In the genomic region with DNA sequence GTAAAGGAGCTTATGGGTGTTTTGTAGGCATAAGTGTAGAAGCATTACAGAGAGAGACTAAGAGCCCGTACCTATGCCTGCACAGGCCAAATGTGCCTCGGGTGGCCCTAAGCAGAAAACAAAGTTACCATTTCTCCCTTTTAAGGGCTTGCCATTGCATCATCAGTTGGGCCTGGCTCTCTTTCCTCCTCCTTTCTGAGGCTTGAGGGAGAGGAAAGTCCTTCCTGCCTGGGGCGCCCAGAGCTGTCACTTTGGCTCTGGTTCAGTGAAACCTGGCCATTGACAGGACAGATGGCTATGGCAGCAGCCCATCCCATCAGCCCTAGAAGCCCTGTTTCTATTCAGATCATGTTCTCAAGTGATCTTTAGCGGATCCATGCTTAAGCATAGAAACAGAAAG, we compare ENCODE assay signal across 14 cellular contexts.
DNase-seq lines count a peak whose midpoint lies in the region; ATAC-seq and TF ChIP-seq lines count a peak whose summit lies in the region.
"Had no signal": no experiment of that assay in that cellular context is flagged by ENCODE, and none has a peak within 500 bp of the region (broad histone marks: within the 10 kb centered on the region; RNA-seq: fewer than 3 reads in every experiment).

No MANE protein-coding gene starts in this region.

- intact Hi-C loops in left colon (cut with DNase I, micrococcal nuclease): no loop called here
- intact Hi-C loops in PC-3 (cut with micrococcal nuclease): no loop called here

- no peak overlapping the region for H3K4me2 ChIP-seq in PC-3 (ENCODE audit: low read length)
- H3K4me2 ChIP-seq: A549 had no signal

- 88% methylated on average over 4 of the region's 4 CpGs; no CpG with 5 or more reads in 1 of the 2 experiments for WGBS in endodermal cell (ENCODE audit: insufficient coverage in 1 of 2, insufficient read length in 1 of 2), 2 experiments

- POLR2A ChIA-PET in PC-3 (lab: Charles Lee; ENCODE audit: unreplicated experiment): no interaction called here

- H3K27ac Mint-ChIP-seq in endodermal cell (no peak overlapping the region), type B pancreatic cell (peak overlapping the region; percentile 91)

- no peaks in the 10 kb centered on the region for H3K9me2 ChIP-seq in PC-3 (replicated peaks; ENCODE audit: low read length)

- H3K79me2 ChIP-seq in PC-3 (ENCODE audit: low read length): no peaks in the 10 kb centered on the region

- CTCF ChIA-PET in PC-3 (lab: Charles Lee): no interaction called here

- DNase-seq in NCI-H146 (lab: John Stamatoyannopoulos, UW) (peak; percentile 29), NCI-H146 treated with DMSO at 0.1 percent for 48 hours (lab: John Stamatoyannopoulos, UW; ENCODE audit: unreplicated experiment) (no peak), endodermal cell (no peak), medulla oblongata (ENCODE audit: extremely low spot score) (peak; percentile 30), type B pancreatic cell (ENCODE audit: extremely low spot score, unreplicated experiment) (no peak), left colon (no peak), PC-3 (no peak)
- DNase-seq: activated naive CD4-positive, alpha-beta T cell treated with Interleukin-2 at 50 U/mL for 16 hours; KG1; NK-92 treated with Interleukin-12 subunit alpha and Interleukin-12 subunit beta, amount 100 ng/mL, for 24 hours; stimulated activated CD4-positive, alpha-beta T cell treated with anti-CD3 and anti-CD28 coated beads, Interleukin-1b, Interleukin-23, amount 100 ng/mL, for 48 hours had no signal

- H3K4me3 Mint-ChIP-seq in endodermal cell: no peak overlapping the region
- H3K4me3 Mint-ChIP-seq in type B pancreatic cell: peak overlapping the region; percentile 62

- TF ChIP-seq CTCF in endodermal cell (conservative IDR thresholded peaks at IDR 0.05): no peak
- TF ChIP-seq CTCF in type B pancreatic cell (conservative IDR thresholded peaks at IDR 0.05): no peak
- TF ChIP-seq CTCF in PC-3 (conservative IDR thresholded peaks at IDR 0.05; ENCODE audit: low read depth, low read length): no peak

- H3K36me3 Mint-ChIP-seq in endodermal cell (ENCODE audit: low read depth) (no peaks in the 10 kb centered on the region), type B pancreatic cell (no peaks in the 10 kb centered on the region)

- H3K9me3 Mint-ChIP-seq in endodermal cell (peaks cover 6% of the 10 kb centered on the region), type B pancreatic cell (no peaks in the 10 kb centered on the region)

- H3K9me3 ChIP-seq in endodermal cell (ENCODE audit: control insufficient read depth, low read length): peaks cover 6% of the 10 kb centered on the region
- H3K9me3 ChIP-seq in PC-3 (ENCODE audit: low read length): no peaks in the 10 kb centered on the region
- H3K9me3 ChIP-seq: A549 had no signal

- no peaks in the 10 kb centered on the region for H3F3A ChIP-seq in PC-3 (ENCODE audit: low read length, unreplicated experiment)

- H3K36me3 ChIP-seq in endodermal cell (ENCODE audit: control insufficient read depth, insufficient read depth, low read length) (no peaks in the 10 kb centered on the region), PC-3 (ENCODE audit: low read depth, low read length) (no peaks in the 10 kb centered on the region)

- H2AFZ ChIP-seq in PC-3 (ENCODE audit: low read length): no peak overlapping the region

- H3K4me3 ChIP-seq in endodermal cell (ENCODE audit: low read length): no peak overlapping the region
- H3K4me3 ChIP-seq in PC-3 (ENCODE audit: low read length): no peak overlapping the region
- H3K4me3 ChIP-seq: A549 had no signal

- H3K27me3 Mint-ChIP-seq in endodermal cell (ENCODE audit: insufficient read depth) (peaks cover 6% of the 10 kb centered on the region), type B pancreatic cell (no peaks in the 10 kb centered on the region)

- H3K27ac ChIP-seq in endodermal cell (ENCODE audit: low read depth, low read length): peak overlapping the region; percentile 83
- H3K27ac ChIP-seq in PC-3 (ENCODE audit: low read length): no peak overlapping the region
- H3K27ac ChIP-seq: A549, epithelial cell of prostate had no signal

- BruUV-seq in PC-3 (replicated peaks; lab: Mats Ljungman, UMichigan): no TSS peak

- no peaks in the 10 kb centered on the region for H3K27me3 ChIP-seq in endodermal cell (ENCODE audit: control insufficient read depth, insufficient read depth, low read length, poor library complexity, severe bottlenecking)
- 0 out of 2 replicates have a peak, but pooled peaks cover 13% of the 10 kb centered on the region for H3K27me3 ChIP-seq in PC-3 (ENCODE audit: low read length)

- H3K4me1 Mint-ChIP-seq in endodermal cell (peaks cover 7% of the 10 kb centered on the region), type B pancreatic cell (ENCODE audit: unreplicated experiment) (peaks cover 18% of the 10 kb centered on the region)

- no peak overlapping the region for H3K9ac ChIP-seq in endodermal cell (ENCODE audit: extremely low read depth, low read length, poor library complexity, severe bottlenecking)
- no peak overlapping the region for H3K9ac ChIP-seq in PC-3 (ENCODE audit: low read length)

- ATAC-seq in left colon: no peak
- ATAC-seq in PC-3: no peak
- ATAC-seq in HG03135 (IDR thresholded peaks at IDR 0.05; ENCODE audit: unreplicated experiment): no peak
- ATAC-seq: A549 had no signal

- H3K4me1 ChIP-seq in endodermal cell (ENCODE audit: control insufficient read depth, insufficient read depth, low read length) (peaks cover 3% of the 10 kb centered on the region), PC-3 (ENCODE audit: insufficient read depth, low read length) (no peaks in the 10 kb centered on the region)
- H3K4me1 ChIP-seq: A549 had no signal

- no peaks in the 10 kb centered on the region for H4K20me1 ChIP-seq in PC-3 (ENCODE audit: low read length)

Comparison
In these comparisons a context has a peak if more than half of its experiments do, and no peak if none do; other contexts are left out.
1. DNase-seq: peak in NCI-H146 (single experiment) and medulla oblongata (single experiment); none in NCI-H146 treated with DMSO at 0.1 percent for 48 hours (single experiment), endodermal cell (single experiment), type B pancreatic cell (single experiment), left colon (0 of 2) and PC-3 (single experiment).